In the genomic region with DNA sequence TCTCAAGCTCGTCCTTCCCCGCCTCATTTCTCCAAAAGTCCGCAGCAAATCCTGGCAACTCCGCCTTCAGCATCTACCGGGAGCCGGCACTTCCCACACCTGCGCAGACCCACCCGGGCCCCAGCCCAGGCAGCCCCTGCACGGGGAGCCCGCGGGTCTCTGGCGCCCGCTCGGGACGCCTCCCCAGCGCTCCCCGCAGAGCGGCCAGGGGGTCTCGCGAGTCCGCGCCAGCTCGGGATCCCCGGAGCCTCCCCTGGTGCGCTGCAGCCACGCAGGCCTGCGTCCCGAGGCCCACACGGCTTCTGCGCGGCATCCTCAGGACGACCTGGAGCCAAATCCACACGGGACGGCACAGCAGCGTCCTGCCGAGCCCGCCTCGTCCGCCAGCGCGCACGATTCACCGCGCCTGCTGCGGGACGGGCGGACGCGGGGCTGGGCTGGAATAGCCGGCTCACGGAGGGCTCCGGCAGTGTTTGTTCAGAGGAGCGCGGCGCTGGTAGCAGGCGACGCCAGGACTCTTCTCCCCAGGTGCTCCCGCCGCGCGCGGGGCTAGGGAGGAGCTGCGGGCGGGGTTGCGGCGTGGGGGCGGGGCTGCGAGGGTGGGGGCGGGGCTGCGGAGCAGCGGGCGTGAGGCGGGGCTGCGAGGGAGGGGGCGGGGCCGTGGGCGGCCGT, we compare ENCODE assay signal across 7 cellular contexts. TPM values are rescaled to one million over a fixed set of nuclear protein-coding genes. Genes with fewer than 3 reads are reported as not detected.
DNase-seq lines count a peak whose midpoint lies in the region; ATAC-seq and TF ChIP-seq lines count a peak whose summit lies in the region.

No MANE protein-coding gene starts in this region.

- H3K79me2 ChIP-seq in Karpas-422 (ENCODE audit: low read length) = peaks cover 38% of the 10 kb centered on the region

- no peak overlapping the region for H3K4me2 ChIP-seq in Karpas-422 (ENCODE audit: low read depth, low read length, poor library complexity, severe bottlenecking)

- no peaks in the 10 kb centered on the region for H3K27me3 ChIP-seq in HAP-1 (ENCODE audit: low read depth)
- H3K27me3 ChIP-seq in Karpas-422 (ENCODE audit: low read length) = no peaks in the 10 kb centered on the region

- DNase-seq in GM12864 (ENCODE audit: low read depth) = no peak
- DNase-seq in HAP-1 (ENCODE audit: low spot score in 2 of 2) = peak; percentile 42 to 54
- DNase-seq in NCI-H1105 treated with DMSO at 0.1 percent for 48 hours (lab: John Stamatoyannopoulos, UW) = peak; percentile 79
- peak in 1 of 2 donors; percentile 66 for DNase-seq in activated naive CD4-positive, alpha-beta T cell treated with anti-CD3 and anti-CD28 coated beads, Interleukin-2, amount 50 U/mL, for 72 hours (ENCODE audit: low spot score in 2 of 2)
- DNase-seq in hepatic stellate cell (ENCODE audit: low spot score) = peak; percentile 65
- no peak for DNase-seq in skeletal muscle cell (ENCODE audit: low read depth)
- DNase-seq in Karpas-422 = no peak

- peak; percentile 59 to 62 for ATAC-seq in activated naive CD4-positive, alpha-beta T cell treated with anti-CD3 and anti-CD28 coated beads, Interleukin-2, amount 50 U/mL, for 72 hours

- in situ Hi-C loops in HAP-1 (cut with MboI; ENCODE audit: low sequenced_read_pairs) = no loop called here

- H3K4me3 ChIP-seq in GM12864 (ENCODE audit: low read depth, low read length) (peak overlapping the region; percentile 75), HAP-1 (peak overlapping the region; percentile 69), skeletal muscle cell (ENCODE audit: low read depth, low read length) (peak overlapping the region; percentile 73), Karpas-422 (ENCODE audit: low read length) (no peak overlapping the region)

- H3K9me3 ChIP-seq in HAP-1 (no peaks in the 10 kb centered on the region), Karpas-422 (ENCODE audit: low read length) (no peaks in the 10 kb centered on the region)

- H3K36me3 ChIP-seq in HAP-1 (replicated peaks) (peaks cover 13% of the 10 kb centered on the region; the same call in 1 of the 2 replicates), Karpas-422 (ENCODE audit: insufficient read depth, low read length) (no peaks in the 10 kb centered on the region)

- TF ChIP-seq CTCF in GM12864 (IDR thresholded peaks at IDR 0.05; ENCODE audit: low read depth, low read length, missing control alignments) = no peak

- no peaks in the 10 kb centered on the region for H3K9me3 Mint-ChIP-seq in activated naive CD4-positive, alpha-beta T cell treated with anti-CD3 and anti-CD28 coated beads, Interleukin-2, amount 50 U/mL, for 72 hours

- no peak overlapping the region for H3K9ac ChIP-seq in Karpas-422 (ENCODE audit: low read length)

- H3K27ac ChIP-seq in Karpas-422 (ENCODE audit: low read length) = no peak overlapping the region

- no peaks in the 10 kb centered on the region for H3K9me2 ChIP-seq in Karpas-422 (replicated peaks; ENCODE audit: insufficient read depth, low read length)

- peaks cover 8% of the 10 kb centered on the region in 2 donors for H3K36me3 Mint-ChIP-seq in activated naive CD4-positive, alpha-beta T cell treated with anti-CD3 and anti-CD28 coated beads, Interleukin-2, amount 50 U/mL, for 72 hours

- H3K27ac Mint-ChIP-seq in activated naive CD4-positive, alpha-beta T cell treated with anti-CD3 and anti-CD28 coated beads, Interleukin-2, amount 50 U/mL, for 72 hours = peak overlapping the region; percentile 15 to 97

- H3K4me1 ChIP-seq in HAP-1 (peaks cover 6% of the 10 kb centered on the region), Karpas-422 (ENCODE audit: low read length) (peaks cover 19% of the 10 kb centered on the region)

- H2AFZ ChIP-seq in Karpas-422 (ENCODE audit: low read length) = no peak overlapping the region

- H4K20me1 ChIP-seq in Karpas-422 (ENCODE audit: insufficient read depth, low read depth, low read length) = peaks cover 36% of the 10 kb centered on the region

RNA-seq across cellular contexts. Expression of a gene that starts 0.8 kb away (rescaled TPM):
- 10 to 100 TPM; 37.3 to 47.1 TPM for total RNA-seq in activated naive CD4-positive, alpha-beta T cell treated with anti-CD3 and anti-CD28 coated beads, Interleukin-2, amount 50 U/mL, for 72 hours
- total RNA-seq in Karpas-422 (2014; rRNA removed; shearing (Covaris generic); ENCODE audit: low replicate concordance) = 8.7 and 20.9 TPM in 2 replicates

RNA-seq across cellular contexts. Expression of a gene that starts 14.7 kb away (rescaled TPM):
- total RNA-seq in activated naive CD4-positive, alpha-beta T cell treated with anti-CD3 and anti-CD28 coated beads, Interleukin-2, amount 50 U/mL, for 72 hours = 10 to 100 TPM; 13.3 to 17.5 TPM
- total RNA-seq in Karpas-422 (2014; rRNA removed; shearing (Covaris generic); ENCODE audit: low replicate concordance) = 13.8 and 29.1 TPM in 2 replicates

RNA-seq across cellular contexts. Expression of a gene that starts 14.9 kb away (rescaled TPM):
- 1 to 10 TPM; 5.1 to 5.8 TPM for total RNA-seq in activated naive CD4-positive, alpha-beta T cell treated with anti-CD3 and anti-CD28 coated beads, Interleukin-2, amount 50 U/mL, for 72 hours
- total RNA-seq in Karpas-422 (2014; rRNA removed; shearing (Covaris generic); ENCODE audit: low replicate concordance) = 6.2 and 14.3 TPM in 2 replicates

RNA-seq across cellular contexts. Expression of a gene that starts 38.1 kb away (rescaled TPM):
- total RNA-seq in activated naive CD4-positive, alpha-beta T cell treated with anti-CD3 and anti-CD28 coated beads, Interleukin-2, amount 50 U/mL, for 72 hours = 1 to 10 TPM; 1.7 to 2.8 TPM
- total RNA-seq in Karpas-422 (2014; rRNA removed; shearing (Covaris generic); ENCODE audit: low replicate concordance) = 0.37 and 4.6 TPM in 2 replicates

RNA-seq across cellular contexts. Expression of a gene that starts 40.1 kb away (rescaled TPM):
- total RNA-seq in activated naive CD4-positive, alpha-beta T cell treated with anti-CD3 and anti-CD28 coated beads, Interleukin-2, amount 50 U/mL, for 72 hours = 10 to 100 TPM; 29.9 to 38.6 TPM
- 8.5 and 53.1 TPM in 2 replicates for total RNA-seq in Karpas-422 (2014; rRNA removed; shearing (Covaris generic); ENCODE audit: low replicate concordance)

Comparison
In these comparisons a context has a peak if more than half of its experiments do, and no peak if none do; other contexts are left out.
1. DNase-seq: peak in HAP-1 (2 of 2), NCI-H1105 treated with DMSO at 0.1 percent for 48 hours (single experiment) and hepatic stellate cell (single experiment); none in GM12864 (single experiment), skeletal muscle cell (single experiment) and Karpas-422 (single experiment).